ENCODE assay signal across 1 cellular context in genomic region chr15:98668566-98669308, GRCh38.
TF ChIP-seq lines count a peak whose summit lies in the region.

No MANE protein-coding gene starts in this region.

TF ChIP-seq in GM12878, 131 proteins besides CTCF, POLR2A, EP300 and RAD21:
- TF ChIP-seq SMAD5 (IDR thresholded peaks at IDR 0.05; ENCODE audit: low read depth) (no peak), NR2C2 (IDR thresholded peaks at IDR 0.05; ENCODE audit: borderline replicate concordance, control insufficient read depth, insufficient read length, low read depth) (no peak), SIX5 (IDR thresholded peaks at IDR 0.05; ENCODE audit: low read depth, low read length, severe bottlenecking) (no peak), SP1 (IDR thresholded peaks at IDR 0.05; ENCODE audit: low read depth, low read length) (no peak), SMAD1 (IDR thresholded peaks at IDR 0.05; ENCODE audit: low read depth, partially characterized antibody) (no peak), MTA2 (IDR thresholded peaks at IDR 0.05; ENCODE audit: low read depth) (no peak), IRF3 (IDR thresholded peaks at IDR 0.05) (no peak), KAT2A (conservative IDR thresholded peaks at IDR 0.05; ENCODE audit: control insufficient read depth, low read depth, low read length) (no peak), ZNF207 (IDR thresholded peaks at IDR 0.05; ENCODE audit: borderline replicate concordance) (no peak), RAD51 (IDR thresholded peaks at IDR 0.05) (no peak), ZBTB40 (IDR thresholded peaks at IDR 0.05; ENCODE audit: borderline replicate concordance) (no peak), MYC (IDR thresholded peaks at IDR 0.05; ENCODE audit: insufficient read depth, insufficient read length, insufficient replicate concordance, low read length, severe bottlenecking) (no peak), MAX (IDR thresholded peaks at IDR 0.05; ENCODE audit: low read depth, low read length) (no peak), YY1 (IDR thresholded peaks at IDR 0.05; ENCODE audit: low read depth, low read length) (no peak)
- TF ChIP-seq, protein P1, sequence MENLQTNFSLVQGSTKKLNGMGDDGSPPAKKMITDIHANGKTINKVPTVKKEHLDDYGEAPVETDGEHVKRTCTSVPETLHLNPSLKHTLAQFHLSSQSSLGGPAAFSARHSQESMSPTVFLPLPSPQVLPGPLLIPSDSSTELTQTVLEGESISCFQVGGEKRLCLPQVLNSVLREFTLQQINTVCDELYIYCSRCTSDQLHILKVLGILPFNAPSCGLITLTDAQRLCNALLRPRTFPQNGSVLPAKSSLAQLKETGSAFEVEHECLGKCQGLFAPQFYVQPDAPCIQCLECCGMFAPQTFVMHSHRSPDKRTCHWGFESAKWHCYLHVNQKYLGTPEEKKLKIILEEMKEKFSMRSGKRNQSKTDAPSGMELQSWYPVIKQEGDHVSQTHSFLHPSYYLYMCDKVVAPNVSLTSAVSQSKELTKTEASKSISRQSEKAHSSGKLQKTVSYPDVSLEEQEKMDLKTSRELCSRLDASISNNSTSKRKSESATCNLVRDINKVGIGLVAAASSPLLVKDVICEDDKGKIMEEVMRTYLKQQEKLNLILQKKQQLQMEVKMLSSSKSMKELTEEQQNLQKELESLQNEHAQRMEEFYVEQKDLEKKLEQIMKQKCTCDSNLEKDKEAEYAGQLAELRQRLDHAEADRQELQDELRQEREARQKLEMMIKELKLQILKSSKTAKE (IDR thresholded peaks at IDR 0.05; ENCODE audit: low read depth, poor library complexity, severe bottlenecking): no peak
